ENCODE assay signal across 8 cellular contexts in genomic region chr14:89417111-89417468, GRCh38. TPM values are rescaled to one million over a fixed set of nuclear protein-coding genes. Genes with fewer than 3 reads are reported as not detected.
DNase-seq lines count a peak whose midpoint lies in the region; FAIRE-seq and TF ChIP-seq lines count a peak whose summit lies in the region.

TSS of gene FOXN3 (minus strand) at chr14:89417233. CDS start at chr14:89412476, 4,757 bp downstream.

- DNase-seq in EH (ENCODE audit: low read depth) (peak; percentile 91), H54 (ENCODE audit: insufficient read length, low spot score) (peak; percentile 54), SJCRH30 (peak; percentile 89 to 91), activated gamma-delta T cell treated with Interleukin-2 at 50 U/mL for 16 hours (peak; percentile 83), foreskin fibroblast (peak; percentile 92 to 98), neural progenitor cell (ENCODE audit: low spot score) (peak; percentile 95)

- H3K9me3 ChIP-seq in Loucy (ENCODE audit: insufficient read depth, low read depth, low read length) (no peaks in the 10 kb centered on the region), SJCRH30 (replicated peaks) (no peaks in the 10 kb centered on the region), neural progenitor cell (ENCODE audit: low read depth) (no peaks in the 10 kb centered on the region), stomach smooth muscle (ENCODE audit: control insufficient read depth in 2 of 2, low read length in 2 of 2) (no peaks in the 10 kb centered on the region)

- peak within 1 kb of the TSS; percentile 91 for H3K4me3 ChIP-seq in Loucy (ENCODE audit: low read length, poor library complexity, severe bottlenecking)
- peak within 1 kb of the TSS; percentile 97 for H3K4me3 ChIP-seq in SJCRH30
- peak within 1 kb of the TSS; percentile 86 to 87 for H3K4me3 ChIP-seq in foreskin fibroblast (ENCODE audit: low read depth in 1 of 2, low read length in 2 of 2)
- peak within 1 kb of the TSS; percentile 93 for H3K4me3 ChIP-seq in neural progenitor cell
- H3K4me3 ChIP-seq in stomach smooth muscle (ENCODE audit: low read length in 2 of 2) = peak within 1 kb of the TSS; percentile 90 to 93

- H2AFZ ChIP-seq in Loucy (ENCODE audit: low read length) = peak within 1 kb of the TSS; percentile 72
- peak within 1 kb of the TSS; percentile 86 for H2AFZ ChIP-seq in neural progenitor cell (replicated peaks)

- TF ChIP-seq CTCF in Loucy (conservative IDR thresholded peaks at IDR 0.05; ENCODE audit: low read length) (no peak), foreskin fibroblast (IDR thresholded peaks at IDR 0.05; ENCODE audit: low read depth, low read length) (no peak), neural progenitor cell (IDR thresholded peaks at IDR 0.05) (no peak)

- H3K9ac ChIP-seq in Loucy (ENCODE audit: low read depth, low read length, poor library complexity, severe bottlenecking) (peak within 1 kb of the TSS; percentile 93), neural progenitor cell (peak within 1 kb of the TSS; percentile 52), stomach smooth muscle (ENCODE audit: low read length in 2 of 2) (peak within 1 kb of the TSS; percentile 89 to 95)

- H3K27me3 Mint-ChIP-seq in neural progenitor cell (ENCODE audit: insufficient read depth, low read depth) = peaks cover 7% of the 10 kb centered on the region

- no peaks in the 10 kb centered on the region for H3K9me2 ChIP-seq in Loucy (replicated peaks; ENCODE audit: low read depth, low read length)

- H3K27me3 ChIP-seq in Loucy (ENCODE audit: insufficient read depth, low read length, poor library complexity, severe bottlenecking) (no peaks in the 10 kb centered on the region), SJCRH30 (no peaks in the 10 kb centered on the region), neural progenitor cell (no peaks in the 10 kb centered on the region), stomach smooth muscle (ENCODE audit: control insufficient read depth in 1 of 2, insufficient read depth in 2 of 2, low read length in 2 of 2) (no peaks in the 10 kb centered on the region)

- peaks cover 5% of the 10 kb centered on the region for H3K9me3 Mint-ChIP-seq in neural progenitor cell

- H3K4me2 ChIP-seq in Loucy (ENCODE audit: low read depth, low read length, poor library complexity, severe bottlenecking) (peak within 1 kb of the TSS; percentile 92), neural progenitor cell (peak within 1 kb of the TSS; percentile 99)

- H3F3A ChIP-seq in Loucy (ENCODE audit: low read depth) (no peaks in the 10 kb centered on the region), neural progenitor cell (ENCODE audit: low read depth) (no peaks in the 10 kb centered on the region)

- FAIRE-seq in H54 (lab: Jason Lieb, UNC) = no peak

- H3K79me2 ChIP-seq in Loucy (ENCODE audit: insufficient read depth, low read length) (peaks cover 72% of the 10 kb centered on the region), neural progenitor cell (ENCODE audit: low read depth) (peaks cover 49% of the 10 kb centered on the region)

- peaks cover 12% of the 10 kb centered on the region for H3K36me3 Mint-ChIP-seq in neural progenitor cell

- peaks cover 39% of the 10 kb centered on the region for H3K4me1 ChIP-seq in Loucy (ENCODE audit: insufficient read depth, low read length, poor library complexity, severe bottlenecking)
- no peaks in the 10 kb centered on the region; the same call in 1 of the 2 replicates for H3K4me1 ChIP-seq in SJCRH30
- no peaks in the 10 kb centered on the region for H3K4me1 ChIP-seq in neural progenitor cell
- peaks cover 17% of the 10 kb centered on the region for H3K4me1 ChIP-seq in stomach smooth muscle (ENCODE audit: control insufficient read depth, insufficient read depth, low read length)

- peak within 1 kb of the TSS; percentile 95 for H3K27ac Mint-ChIP-seq in neural progenitor cell

- H4K20me1 ChIP-seq in Loucy (ENCODE audit: insufficient read depth, low read length, poor library complexity, severe bottlenecking) (peaks cover 18% of the 10 kb centered on the region), neural progenitor cell (ENCODE audit: low read depth) (peaks cover 11% of the 10 kb centered on the region)

- H3K36me3 ChIP-seq in Loucy (ENCODE audit: insufficient read depth, low read length) (peaks cover 2% of the 10 kb centered on the region; the same call in 1 of the 2 replicates), SJCRH30 (no peaks in the 10 kb centered on the region; the same call in 1 of the 2 replicates), neural progenitor cell (no peaks in the 10 kb centered on the region), stomach smooth muscle (ENCODE audit: control insufficient read depth in 2 of 2, insufficient read depth in 2 of 2, low read length in 2 of 2) (peaks cover 2% of the 10 kb centered on the region in 2 donors)

- H3K4me1 Mint-ChIP-seq in neural progenitor cell = peaks cover 25% of the 10 kb centered on the region

- no peak for TF ChIP-seq POLR2A in H54 (IDR thresholded peaks at IDR 0.05; ENCODE audit: low read depth, low read length)

- peak within 1 kb of the TSS; percentile 97 for H3K4me3 Mint-ChIP-seq in neural progenitor cell

- H3K27ac ChIP-seq in SJCRH30 (peak within 1 kb of the TSS; percentile 77), neural progenitor cell (no peak within 1 kb of the TSS), stomach smooth muscle (ENCODE audit: low read length) (peak within 1 kb of the TSS; percentile 94)

RNA-seq across cellular contexts. Expression of gene FOXN3, which starts in this region (rescaled TPM):
- 45.8 and 49.7 TPM in 2 replicates for total RNA-seq in SJCRH30 (2014; rRNA removed; shearing (Covaris generic))
- total RNA-seq in neural progenitor cell (ENCODE audit: low replicate concordance) = 38.5 and 39.5 TPM in 2 replicates
